In the genomic region with DNA sequence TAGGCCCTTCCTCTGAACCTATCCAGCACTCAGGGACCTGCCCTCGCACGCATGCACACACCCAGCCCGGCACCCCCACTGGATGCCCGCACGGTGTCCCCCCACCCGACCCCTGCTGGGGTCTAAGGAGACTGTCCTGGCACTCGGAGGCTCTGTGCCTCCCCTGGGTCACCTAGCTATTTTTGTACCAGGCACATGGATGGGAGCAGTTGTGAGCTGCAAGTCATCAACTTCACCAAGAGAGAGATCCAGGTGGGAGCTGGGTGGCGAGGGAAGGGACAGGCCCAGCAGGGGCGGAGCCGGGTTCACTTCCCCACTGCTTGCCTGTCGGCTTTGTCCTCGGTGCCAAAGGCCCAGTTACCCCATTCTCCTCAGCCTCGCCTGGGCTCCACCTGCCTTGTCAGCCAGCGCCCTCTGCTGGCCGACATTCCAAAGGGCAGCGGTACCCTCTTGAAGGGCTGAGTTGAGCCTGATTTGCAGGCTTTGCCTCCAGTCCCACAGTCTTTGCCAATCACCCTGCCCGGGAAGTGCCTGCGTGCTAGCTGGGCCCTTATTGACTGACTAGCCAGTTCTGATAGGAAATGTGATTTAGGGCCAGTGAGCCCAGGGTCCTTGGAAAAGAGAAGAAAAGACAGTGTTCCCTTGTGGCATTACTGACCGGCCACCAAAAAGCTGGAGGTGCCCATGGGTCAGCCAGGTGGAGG, we compare ENCODE assay signal across 8 cellular contexts. TPM values are rescaled to one million over a fixed set of nuclear protein-coding genes. Genes with fewer than 3 reads are reported as not detected.
DNase-seq lines count a peak whose midpoint lies in the region; ATAC-seq and TF ChIP-seq lines count a peak whose summit lies in the region.

No MANE protein-coding gene starts in this region.

- ATAC-seq in GM19468 (IDR thresholded peaks at IDR 0.05; ENCODE audit: extremely low read depth, unreplicated experiment), result peak; percentile 87

- peak; percentile 88 for DNase-seq in COLO668 (lab: John Stamatoyannopoulos, UW; ENCODE audit: unreplicated experiment)
- peak; percentile 92 for DNase-seq in HK-2 (ENCODE audit: unreplicated experiment)
- DNase-seq in NCI-H774 (lab: John Stamatoyannopoulos, UW), result peak; percentile 89
- peak; percentile 79 to 83 for DNase-seq in activated CD4-positive, alpha-beta T cell treated with anti-CD3 and anti-CD28 coated beads, Interleukin-2, amount 50 U/mL, for 4 hours
- peak; percentile 79 to 93 (median 88) for DNase-seq in dorsolateral prefrontal cortex
- DNase-seq in lung microvascular endothelial cell (ENCODE audit: low read depth in 2 of 2), result peak; percentile 87 to 90
- DNase-seq in stimulated activated CD8-positive, alpha-beta memory T cell treated with anti-CD3 and anti-CD28 coated beads, Interleukin-12 subunit alpha, Interleukin-12 subunit beta, amount 100 ng/mL, for 4 hours (ENCODE audit: low read depth), result peak; percentile 71

- TF ChIP-seq CTCF in dorsolateral prefrontal cortex (IDR thresholded peaks at IDR 0.05 in 54 of 56, conservative IDR thresholded peaks at IDR 0.05 in 2 of 56; ENCODE audit: low read depth in 1 of 56, partially characterized antibody in 56 of 56), result peak; percentile 81 to 99 (median 97)

- H3K4me3 ChIP-seq in dorsolateral prefrontal cortex, result no peak overlapping the region

- peak overlapping the region in 2 of 59 donors; percentile 25 to 46 for H3K27ac ChIP-seq in dorsolateral prefrontal cortex

- H3K27me3 ChIP-seq in dorsolateral prefrontal cortex, result no peaks in the 10 kb centered on the region

- intact Hi-C loops in dorsolateral prefrontal cortex (cut with DNase I), result loop anchor here (1.0 to 2.0 kb wide), 3 partner anchors 100 to 128 kb away; no protein-coding TSS in a partner anchor

RNA-seq across cellular contexts. Expression of gene NT5DC4, which starts 5.8 kb away (rescaled TPM):
- total RNA-seq in dorsolateral prefrontal cortex, result 1 to 10 TPM in 11 of 120 experiments, under 1 TPM in 13, not detected in 96; 0.18 to 4.5 (median 0.84) TPM
- total RNA-seq in lung microvascular endothelial cell, result not detected in 2 replicates

RNA-seq across cellular contexts. Expression of gene CKAP2L, which starts 37.8 kb away (rescaled TPM):
- 1 to 10 TPM in 11 of 120 experiments, under 1 TPM in 82, not detected in 27; 0.09 to 1.7 (median 0.47) TPM for total RNA-seq in dorsolateral prefrontal cortex
- 0.60 and 2.0 TPM in 2 replicates for total RNA-seq in lung microvascular endothelial cell

RNA-seq across cellular contexts. Expression of gene IL1A, which starts 57.7 kb away (rescaled TPM):
- total RNA-seq in dorsolateral prefrontal cortex (under 1 TPM in 69 of 120 experiments, not detected in 51; 0.21 to 0.97 (median 0.39) TPM), lung microvascular endothelial cell (under 0.01 TPM in 1 of 2 replicates, not detected in the other)
